In genomic region chrX:54182864-54183613, GRCh38 we compare ENCODE assay signal across 8 cellular contexts. TPM values are rescaled to one million over a fixed set of nuclear protein-coding genes. Genes with fewer than 3 reads are reported as not detected.
DNase-seq lines count a peak whose midpoint lies in the region; ATAC-seq and TF ChIP-seq lines count a peak whose summit lies in the region.

FAM120C (minus strand) TSS chrX:54183254; CDS start chrX:54183198, 56 bp downstream.

- in situ Hi-C loops in ACHN (cut with HindIII; ENCODE audit: low pct_ligation_motif_present, low pct_unique_long_range_greater_than_20kb, low sequenced_read_pairs), result no loop called here

- peak within 1 kb of the TSS; percentile 73 for H3K4me3 Mint-ChIP-seq in chondrocyte (ENCODE audit: unreplicated experiment)

- H3K27me3 ChIP-seq in layer of hippocampus (ENCODE audit: control insufficient read depth, insufficient read depth, low read length), result no peaks in the 10 kb centered on the region

- peak within 1 kb of the TSS; percentile 84 for H3K27ac Mint-ChIP-seq in chondrocyte (ENCODE audit: unreplicated experiment)

- peak; percentile 4 for ATAC-seq in GM18873 (IDR thresholded peaks at IDR 0.05; ENCODE audit: low FRiP score, unreplicated experiment)
- ATAC-seq in HG03159 (IDR thresholded peaks at IDR 0.05; ENCODE audit: unreplicated experiment), result peak; percentile 63

- peaks cover 3% of the 10 kb centered on the region for H3K9me3 Mint-ChIP-seq in chondrocyte (ENCODE audit: low read depth)

- peak within 1 kb of the TSS; percentile 78 for H3K27ac ChIP-seq in layer of hippocampus (ENCODE audit: low read depth, low read length)

- H3K27me3 Mint-ChIP-seq in chondrocyte (ENCODE audit: low read depth), result no peaks in the 10 kb centered on the region

- H3K4me1 Mint-ChIP-seq in chondrocyte (ENCODE audit: low read depth), result peaks cover 42% of the 10 kb centered on the region

- H3K36me3 Mint-ChIP-seq in chondrocyte (ENCODE audit: low read depth), result no peaks in the 10 kb centered on the region

- peak; percentile 26 for TF ChIP-seq CTCF in chondrocyte (IDR thresholded peaks at IDR 0.05)

- DNase-seq in ACHN, result peak; percentile 57
- DNase-seq in NCI-H460 (ENCODE audit: extremely low read depth, low read depth), result peak; percentile 69
- DNase-seq in activated CD4-positive, alpha-beta T cell treated with anti-CD3 and anti-CD28 coated beads for 1 hour, result peak; percentile 40
- DNase-seq in chondrocyte (ENCODE audit: low spot score), result no peak
- peak; percentile 23 to 35 for DNase-seq in stimulated activated CD4-positive, alpha-beta T cell treated with anti-CD3 and anti-CD28 coated beads, Interleukin-1b, Interleukin-23, amount 100 ng/mL, for 1 hour (ENCODE audit: low read depth in 2 of 2)

RNA-seq across cellular contexts. Expression of gene FAM120C, which starts in this region (rescaled TPM):
- total RNA-seq in NCI-H460 (2014; rRNA removed; shearing (Covaris generic)), result 9.2 and 11.2 TPM in 2 replicates
- polyA plus RNA-seq in NCI-H460 (2014; cell fraction: nucleus; rRNA removed), result 6.2 and 10.9 TPM in 2 replicates
- total RNA-seq in chondrocyte, result 6.8 to 14.7 TPM (median 7.3 TPM) in 3 replicates
